18 cellular contexts compared by ENCODE assay signal in the genomic region with DNA sequence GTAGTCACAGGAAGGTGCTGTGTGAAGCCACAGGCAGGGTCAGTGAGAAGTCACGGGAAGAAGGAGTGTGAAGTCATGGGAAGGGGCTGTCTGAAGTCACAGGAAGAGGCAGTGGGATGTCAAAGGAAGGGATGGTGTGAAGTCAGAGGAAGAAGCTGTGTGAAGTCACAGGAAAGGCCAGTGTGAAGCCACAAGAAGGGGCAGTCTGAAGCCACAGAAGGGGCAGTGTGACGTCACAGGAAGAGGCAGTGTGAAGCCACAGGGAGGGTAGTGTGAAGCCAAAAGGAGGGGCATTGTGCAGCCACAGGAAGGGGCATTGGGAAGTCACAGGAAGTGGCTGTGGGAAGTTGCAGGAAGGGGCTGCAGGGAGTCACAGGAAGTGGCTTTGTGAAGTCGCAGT. TPM values are rescaled to one million over a fixed set of nuclear protein-coding genes. Genes with fewer than 3 reads are reported as not detected.
"Had no signal": no experiment of that assay in that cellular context is flagged by ENCODE, and none has a peak within 500 bp of the region (broad histone marks: within the 10 kb centered on the region; RNA-seq: fewer than 3 reads in every experiment).

No MANE protein-coding gene starts in this region.

- H3K4me1 ChIP-seq: colonic mucosa, neural progenitor cell, pancreas had no signal

- H3K36me3 ChIP-seq: colonic mucosa, esophagus squamous epithelium, neural progenitor cell, pancreas had no signal

- H3K27ac Mint-ChIP-seq: activated naive CD4-positive, alpha-beta T cell treated with anti-CD3 and anti-CD28 coated beads, Interleukin-2, amount 50 U/mL, for 72 hours; neural progenitor cell had no signal

- H3K4me3 ChIP-seq: colonic mucosa, esophagus squamous epithelium, hepatocyte, neural progenitor cell, pancreas had no signal

- ATAC-seq: left lobe of liver, pancreas had no signal

- H3K4me3 Mint-ChIP-seq: neural progenitor cell had no signal

- H3K9me3 ChIP-seq: colonic mucosa, pancreas had no signal

- H3K27ac ChIP-seq: colonic mucosa, esophagus squamous epithelium, hepatocyte, neural progenitor cell, pancreas had no signal

- H3K4me1 Mint-ChIP-seq: neural progenitor cell had no signal

- DNase-seq: activated CD4-positive, alpha-beta T cell treated with anti-CD3 and anti-CD28 coated beads, Interleukin-2, amount 50 U/mL, for 48 hours; activated gamma-delta T cell; activated T-cell treated with anti-CD3 and anti-CD28 coated beads, Interleukin-2, amount 50 U/mL, for 48 hours; caudate nucleus; colonic mucosa; esophagus squamous epithelium; mammary epithelial cell; pancreas; stimulated activated CD4-positive, alpha-beta T cell treated with anti-CD3 and anti-CD28 coated beads, Interleukin-15, amount 100 ng/mL, for 24 hours; stimulated activated CD4-positive, alpha-beta T cell treated with anti-CD3 and anti-CD28 coated beads, Interleukin-4, amount 100 ng/mL, for 1 hour; stimulated activated naive CD4-positive, alpha-beta T cell treated with Interleukin-2 at 50 U/mL for 16 hours; trophoblast cell had no signal

- H3K27me3 ChIP-seq: colonic mucosa, esophagus squamous epithelium, hepatocyte, neural progenitor cell, pancreas had no signal

- H3K36me3 Mint-ChIP-seq: activated naive CD4-positive, alpha-beta T cell treated with anti-CD3 and anti-CD28 coated beads, Interleukin-2, amount 50 U/mL, for 72 hours; neural progenitor cell had no signal

- H3K9me3 Mint-ChIP-seq: neural progenitor cell had no signal

RNA-seq across cellular contexts. Expression of gene GASK1A, which starts 35.1 kb away (rescaled TPM):
- total RNA-seq: activated naive CD4-positive, alpha-beta T cell treated with anti-CD3 and anti-CD28 coated beads, Interleukin-2, amount 50 U/mL, for 72 hours; endothelial cell of umbilical vein; glomerular endothelial cell had no signal
